8 cellular contexts compared by ENCODE assay signal in genomic region chr19:12946092-12946845, GRCh38. TPM values are rescaled to one million over a fixed set of nuclear protein-coding genes. Genes with fewer than 3 reads are reported as not detected.
DNase-seq lines count a peak whose midpoint lies in the region; ATAC-seq and TF ChIP-seq lines count a peak whose summit lies in the region.

No MANE protein-coding gene starts in this region.

- peak overlapping the region; percentile 79 to 83 for H3K9ac ChIP-seq in duodenal mucosa (ENCODE audit: low read depth in 1 of 2, low read length in 2 of 2)

- H3K4me1 ChIP-seq in duodenal mucosa (ENCODE audit: control insufficient read depth in 1 of 2, insufficient read depth in 2 of 2, low read length in 2 of 2) (peaks cover 26 to 45% of the 10 kb centered on the region in 2 donors), lung (ENCODE audit: control insufficient read depth in 2 of 2, insufficient read depth in 2 of 2, low read length in 2 of 2) (peaks cover 0 to 7% of the 10 kb centered on the region in 2 donors)

- H3K9me3 ChIP-seq in duodenal mucosa (ENCODE audit: control insufficient read depth in 1 of 2, low read length in 2 of 2) (no peaks in the 10 kb centered on the region), lung (ENCODE audit: control insufficient read depth in 2 of 2, insufficient read depth in 1 of 2, low read length in 1 of 2) (no peaks in the 10 kb centered on the region)

- ATAC-seq in HG02610 (IDR thresholded peaks at IDR 0.05; ENCODE audit: unreplicated experiment) = peak; percentile 34
- ATAC-seq in lung (ENCODE audit: insufficient read depth, low FRiP score) = peak; percentile 83
- peak; percentile 73 for ATAC-seq in stimulated activated effector memory CD8-positive, alpha-beta T cell treated with anti-CD3 and anti-CD28 coated beads, Interleukin-12 subunit alpha, Interleukin-12 subunit beta, amount 100 ng/mL, for 72 hours

- H3K27ac ChIP-seq in duodenal mucosa (ENCODE audit: low read depth, low read length) (peak overlapping the region; percentile 89), lung (ENCODE audit: low read depth in 1 of 2, low read length in 1 of 2) (peak overlapping the region; percentile 80 to 95)

- H3K4me3 Mint-ChIP-seq in stimulated activated effector memory CD8-positive, alpha-beta T cell treated with anti-CD3 and anti-CD28 coated beads, Interleukin-12 subunit alpha, Interleukin-12 subunit beta, amount 100 ng/mL, for 72 hours = peak overlapping the region; percentile 83

- DNase-seq in NCI-H2171 treated with DMSO at 0.1 percent for 48 hours (lab: John Stamatoyannopoulos, UW) (peak; percentile 54), NCI-H2171 (lab: John Stamatoyannopoulos, UW) (no peak), NCI-H1092 (lab: John Stamatoyannopoulos, UW) (peak; percentile 42), lung (ENCODE audit: low spot score) (peak; percentile 65)
- DNase-seq in activated CD4-positive, alpha-beta T cell treated with anti-CD3 and anti-CD28 coated beads for 24 hours (ENCODE audit: low read depth in 2 of 2) = peak; percentile 31 to 36
- peak in 1 of 2 donors; percentile 74 for DNase-seq in stimulated activated effector memory CD8-positive, alpha-beta T cell treated with anti-CD3 and anti-CD28 coated beads, Interleukin-12 subunit alpha, Interleukin-12 subunit beta, amount 100 ng/mL, for 72 hours (ENCODE audit: low spot score in 2 of 2)

- 3% methylated on average over 39 to 41 of the region's 41 CpGs for WGBS in lung, 2 donors

- H3K4me3 ChIP-seq in duodenal mucosa (ENCODE audit: low read depth in 1 of 2, low read length in 2 of 2) (peak overlapping the region; percentile 88 to 90), lung (peak overlapping the region; percentile 85)

- H3K4me1 Mint-ChIP-seq in stimulated activated effector memory CD8-positive, alpha-beta T cell treated with anti-CD3 and anti-CD28 coated beads, Interleukin-12 subunit alpha, Interleukin-12 subunit beta, amount 100 ng/mL, for 72 hours = peaks cover 71% of the 10 kb centered on the region

- no peaks in the 10 kb centered on the region for H3K27me3 ChIP-seq in duodenal mucosa (ENCODE audit: control insufficient read depth in 1 of 2, insufficient read depth in 2 of 2, low read length in 2 of 2)
- no peaks in the 10 kb centered on the region for H3K27me3 ChIP-seq in lung (ENCODE audit: control insufficient read depth, insufficient read depth)

- peaks cover 24 to 62% of the 10 kb centered on the region in 2 donors for H3K36me3 ChIP-seq in duodenal mucosa (ENCODE audit: control insufficient read depth in 1 of 2, insufficient read depth in 2 of 2, low read length in 2 of 2)
- H3K36me3 ChIP-seq in lung (ENCODE audit: control insufficient read depth in 2 of 2, insufficient read depth in 2 of 2, low read length in 2 of 2) = peaks cover 27 to 54% of the 10 kb centered on the region in 2 donors

- peaks cover 100% of the 10 kb centered on the region for H3K36me3 Mint-ChIP-seq in stimulated activated effector memory CD8-positive, alpha-beta T cell treated with anti-CD3 and anti-CD28 coated beads, Interleukin-12 subunit alpha, Interleukin-12 subunit beta, amount 100 ng/mL, for 72 hours

- H3K9me3 Mint-ChIP-seq in stimulated activated effector memory CD8-positive, alpha-beta T cell treated with anti-CD3 and anti-CD28 coated beads, Interleukin-12 subunit alpha, Interleukin-12 subunit beta, amount 100 ng/mL, for 72 hours = no peaks in the 10 kb centered on the region

- peak overlapping the region; percentile 98 for H3K27ac Mint-ChIP-seq in stimulated activated effector memory CD8-positive, alpha-beta T cell treated with anti-CD3 and anti-CD28 coated beads, Interleukin-12 subunit alpha, Interleukin-12 subunit beta, amount 100 ng/mL, for 72 hours

- no peak for TF ChIP-seq CTCF in lung (IDR thresholded peaks at IDR 0.05; ENCODE audit: control extremely low read depth, extremely low read depth)

RNA-seq across cellular contexts. Expression of gene RAD23A, which starts 0.6 kb away (rescaled TPM):
- total RNA-seq in lung = 100 to 1,000 TPM in 1 of 2 donors, 10 to 100 TPM in 1; 79.7 to 122 TPM
- polyA plus RNA-seq in lung = 100 to 1,000 TPM; 112 to 186 TPM

RNA-seq across cellular contexts. Expression of gene CALR, which starts 7.9 kb away (rescaled TPM):
- total RNA-seq in lung = 1,000 to 10,000 TPM in 1 of 2 donors, 100 to 1,000 TPM in 1; 479 to 1,551 TPM
- 1,000 to 10,000 TPM in 1 of 2 donors, 100 to 1,000 TPM in 1; 415 to 1,123 TPM for polyA plus RNA-seq in lung

RNA-seq across cellular contexts. Expression of gene GADD45GIP1, which starts 10.8 kb away (rescaled TPM):
- total RNA-seq in lung = 10 to 100 TPM; 14.9 to 22.6 TPM
- polyA plus RNA-seq in lung = 10 to 100 TPM; 50.0 to 69.0 TPM

RNA-seq across cellular contexts. Expression of gene FARSA, which starts 12.8 kb away (rescaled TPM):
- 10 to 100 TPM; 27.8 to 65.7 TPM for total RNA-seq in lung
- polyA plus RNA-seq in lung = 10 to 100 TPM; 39.8 to 72.1 TPM

RNA-seq across cellular contexts. Expression of gene DAND5, which starts 23.1 kb away (rescaled TPM):
- total RNA-seq in lung = under 1 TPM; 0.20 to 0.25 TPM
- under 1 TPM; 0.01 to 0.14 TPM for polyA plus RNA-seq in lung
